ENCODE assay signal across 18 cellular contexts in the genomic region with DNA sequence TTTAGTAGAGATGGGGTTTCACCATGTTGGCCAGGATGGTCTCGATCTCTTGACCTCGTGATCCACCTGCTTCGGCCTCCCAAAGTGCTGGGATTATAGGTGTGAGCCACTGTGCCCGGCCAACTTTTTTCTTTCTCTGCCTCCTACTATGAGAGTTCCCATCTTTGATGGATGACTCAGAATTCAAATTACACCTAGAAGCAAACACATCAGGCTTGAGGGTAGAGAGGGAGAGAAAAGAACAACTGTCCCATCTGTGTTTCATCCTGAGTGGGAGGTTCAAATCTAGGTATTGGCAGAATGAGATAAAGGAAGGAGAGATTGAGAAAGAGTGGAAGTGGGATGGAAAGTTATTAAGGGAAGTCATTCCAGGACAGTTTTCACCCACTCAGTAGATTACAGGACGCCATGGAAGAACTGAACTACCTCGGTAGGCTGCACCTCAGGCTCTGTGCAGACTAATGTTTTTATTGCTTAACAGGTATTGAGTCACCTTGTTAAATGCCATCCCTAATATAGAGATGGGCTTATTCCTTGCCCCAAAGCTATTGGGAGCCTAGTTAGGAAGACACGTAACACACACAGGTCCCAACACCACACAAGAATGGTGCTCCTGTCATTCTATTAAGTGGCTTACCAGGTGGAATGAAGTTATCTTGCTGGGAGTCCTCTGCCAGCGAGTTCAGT.
"Had no signal": no experiment of that assay in that cellular context is flagged by ENCODE, and none has a peak within 500 bp of the region (broad histone marks: within the 10 kb centered on the region; RNA-seq: fewer than 3 reads in every experiment).

No MANE protein-coding gene starts in this region.

- H3K4me1 Mint-ChIP-seq: activated naive CD4-positive, alpha-beta T cell treated with anti-CD3 and anti-CD28 coated beads, Interleukin-2, amount 50 U/mL, for 24 hours had no signal

- H3K9me3 ChIP-seq: adrenal gland, gastroesophageal sphincter, neutrophil, sigmoid colon, upper lobe of right lung had no signal

- H3K27me3 Mint-ChIP-seq: stimulated activated naive B cell treated with anti-CD40 and anti-IgM and Interleukin-4, amounts not matched to agents 10 μg/mL and 1 μg/mL and 100 μg/mL, for 72 hours had no signal

- H3K27ac Mint-ChIP-seq: activated naive CD4-positive, alpha-beta T cell treated with anti-CD3 and anti-CD28 coated beads, Interleukin-2, amount 50 U/mL, for 24 hours; activated T-cell treated with anti-CD3 and anti-CD28 coated beads, Interleukin-2, amount 50 U/mL, for 72 hours; naive thymus-derived CD4-positive, alpha-beta T cell; stimulated activated naive B cell treated with anti-CD40 and anti-IgM and Interleukin-4, amounts not matched to agents 10 μg/mL and 1 μg/mL and 100 μg/mL, for 72 hours had no signal

- H3K36me3 Mint-ChIP-seq: activated naive CD4-positive, alpha-beta T cell treated with anti-CD3 and anti-CD28 coated beads, Interleukin-2, amount 50 U/mL, for 24 hours; stimulated activated naive B cell treated with anti-CD40 and anti-IgM and Interleukin-4, amounts not matched to agents 10 μg/mL and 1 μg/mL and 100 μg/mL, for 72 hours had no signal

- H3K4me1 ChIP-seq: adrenal gland, gastroesophageal sphincter, spleen had no signal

- H3K4me3 Mint-ChIP-seq: activated naive CD4-positive, alpha-beta T cell treated with anti-CD3 and anti-CD28 coated beads, Interleukin-2, amount 50 U/mL, for 24 hours; activated T-cell treated with anti-CD3 and anti-CD28 coated beads, Interleukin-2, amount 50 U/mL, for 72 hours; endodermal cell; naive thymus-derived CD4-positive, alpha-beta T cell; stimulated activated naive B cell treated with anti-CD40 and anti-IgM and Interleukin-4, amounts not matched to agents 10 μg/mL and 1 μg/mL and 100 μg/mL, for 72 hours had no signal

- H3K4me3 ChIP-seq: adrenal gland, dorsolateral prefrontal cortex, gastroesophageal sphincter, sigmoid colon, spleen, upper lobe of right lung had no signal

- DNase-seq: activated CD4-positive, alpha-beta T cell treated with anti-CD3 and anti-CD28 coated beads, Interleukin-2, amount 50 U/mL, for 4 hours; activated effector memory CD4-positive, alpha-beta T cell treated with anti-CD3 and anti-CD28 coated beads, Interleukin-2, amount 50 U/mL, for 16 hours; activated T-cell treated with anti-CD3 and anti-CD28 coated beads, Interleukin-2, amount 50 U/mL, for 72 hours; adrenal gland; central memory CD4-positive, alpha-beta T cell; dorsolateral prefrontal cortex; endodermal cell; erythroblast; mesenchymal stem cell; naive thymus-derived CD4-positive, alpha-beta T cell; sigmoid colon; spleen; stimulated activated naive B cell treated with anti-CD40 and anti-IgM and Interleukin-4, amounts not matched to agents 10 μg/mL and 1 μg/mL and 100 μg/mL, for 72 hours; upper lobe of right lung; WERI-Rb-1 had no signal

- H3K36me3 ChIP-seq: adrenal gland, gastroesophageal sphincter, neutrophil, sigmoid colon, spleen, upper lobe of right lung, WERI-Rb-1 had no signal

- H3K27me3 ChIP-seq: adrenal gland, dorsolateral prefrontal cortex, gastroesophageal sphincter, neutrophil, sigmoid colon, spleen, upper lobe of right lung had no signal

- ATAC-seq: activated T-cell treated with anti-CD3 and anti-CD28 coated beads, Interleukin-2, amount 50 U/mL, for 72 hours; gastroesophageal sphincter; naive thymus-derived CD4-positive, alpha-beta T cell; stimulated activated naive B cell treated with anti-CD40 and anti-IgM and Interleukin-4, amounts not matched to agents 10 μg/mL and 1 μg/mL and 100 μg/mL, for 72 hours; upper lobe of right lung had no signal

- H3K9me3 Mint-ChIP-seq: stimulated activated naive B cell treated with anti-CD40 and anti-IgM and Interleukin-4, amounts not matched to agents 10 μg/mL and 1 μg/mL and 100 μg/mL, for 72 hours had no signal

- H3K27ac ChIP-seq: adrenal gland, dorsolateral prefrontal cortex, gastroesophageal sphincter, neutrophil, sigmoid colon, spleen, upper lobe of right lung, WERI-Rb-1 had no signal
